Comparison of ENCODE assay signal across 1 cellular context in genomic region chr1:234603221-234604204, GRCh38.
A peak's percentile ranks its signal among the peaks of the same experiment; 100 is the strongest.
TF ChIP-seq lines count a peak whose summit lies in the region.

No MANE protein-coding gene starts in this region.

TF ChIP-seq in K562, 482 proteins besides CTCF, POLR2A, EP300 and RAD21 (continued from another document and continues in another):
- TF ChIP-seq AFF1 (IDR thresholded peaks at IDR 0.05; ENCODE audit: low read depth in 1 of 2, partially characterized antibody in 2 of 2): peak; percentile 82 to 87
- TF ChIP-seq MNT (conservative IDR thresholded peaks at IDR 0.05): 0 out of 4 replicates have a peak, but pooled peaks have one; percentile 9 to 24
- TF ChIP-seq HEY1 (CRISPR knock-in tag; IDR thresholded peaks at IDR 0.05; ENCODE audit: borderline replicate concordance): peak; percentile 7; the same call in 1 of the 2 replicates
- no peak for TF ChIP-seq ILK (tag; IDR thresholded peaks at IDR 0.05; ENCODE audit: borderline replicate concordance, low read depth)
- 0 out of 2 replicates have a peak, but pooled peaks have one; percentile 59 for TF ChIP-seq ZNF717 (CRISPR knock-in tag; IDR thresholded peaks at IDR 0.05)
- TF ChIP-seq CXXC5 (CRISPR knock-in tag; IDR thresholded peaks at IDR 0.05): peak; percentile 50; the same call in 1 of the 2 replicates
- 0 out of 2 replicates have a peak, but pooled peaks have one; percentile 28 for TF ChIP-seq ZFPM2 (CRISPR knock-in tag; IDR thresholded peaks at IDR 0.05)
- 0 out of 2 replicates have a peak, but pooled peaks have one; percentile 9 for TF ChIP-seq DDX20 (tag; IDR thresholded peaks at IDR 0.05; ENCODE audit: low read depth)
- TF ChIP-seq TRIM25 (IDR thresholded peaks at IDR 0.05; ENCODE audit: borderline replicate concordance): no peak
- no peak for TF ChIP-seq NUFIP1 (IDR thresholded peaks at IDR 0.05; ENCODE audit: partially characterized antibody)
- TF ChIP-seq POLR2H (tag; IDR thresholded peaks at IDR 0.05; ENCODE audit: low read depth): peak; percentile 45; the same call in 1 of the 2 replicates
- TF ChIP-seq ZNF780A (CRISPR knock-in tag; IDR thresholded peaks at IDR 0.05): 0 out of 2 replicates have a peak, but pooled peaks have one; percentile 22
- TF ChIP-seq SP1 (CRISPR knock-in tag; IDR thresholded peaks at IDR 0.05): no peak
- TF ChIP-seq ID3 (CRISPR knock-in tag; IDR thresholded peaks at IDR 0.05): no peak
- peak; percentile 34; the same call in 1 of the 2 replicates for TF ChIP-seq ID3 (tag; IDR thresholded peaks at IDR 0.05)
- peak in 1 of 2 experiments; percentile 55; a peak in 1 of 4 replicates for TF ChIP-seq HDAC1 (IDR thresholded peaks at IDR 0.05)
- TF ChIP-seq ELK3 (CRISPR knock-in tag; IDR thresholded peaks at IDR 0.05): 0 out of 2 replicates have a peak, but pooled peaks have one; percentile 7
- no peak for TF ChIP-seq HDAC6 (IDR thresholded peaks at IDR 0.05; ENCODE audit: low read depth, low read length)
- no peak for TF ChIP-seq ZKSCAN8 (CRISPR knock-in tag; IDR thresholded peaks at IDR 0.05)
- no peak for TF ChIP-seq KLF13 (tag; IDR thresholded peaks at IDR 0.05; ENCODE audit: borderline replicate concordance, low read depth)
- 0 out of 2 replicates have a peak, but pooled peaks have one; percentile 40 for TF ChIP-seq ZFP1 (CRISPR knock-in tag; IDR thresholded peaks at IDR 0.05)
- TF ChIP-seq BRD9 (IDR thresholded peaks at IDR 0.05; ENCODE audit: low read depth, partially characterized antibody): peak; percentile 48
- no peak for TF ChIP-seq MTF1 (CRISPR knock-in tag; IDR thresholded peaks at IDR 0.05; ENCODE audit: borderline replicate concordance)
- TF ChIP-seq CAMTA2 (CRISPR knock-in tag; conservative IDR thresholded peaks at IDR 0.05): 0 out of 2 replicates have a peak, but pooled peaks have one; percentile 45
- 0 out of 2 replicates have a peak, but pooled peaks have one; percentile 12 for TF ChIP-seq GABPA (tag; conservative IDR thresholded peaks at IDR 0.05; ENCODE audit: low read depth)
- peak; percentile 60 for TF ChIP-seq ARID1B (IDR thresholded peaks at IDR 0.05)
- TF ChIP-seq CEBPG (CRISPR knock-in tag; IDR thresholded peaks at IDR 0.05): no peak
- peak in 1 of 2 experiments; percentile 41; a peak in 1 of 4 replicates for TF ChIP-seq CEBPG (tag; conservative IDR thresholded peaks at IDR 0.05 in 1 of 2, IDR thresholded peaks at IDR 0.05 in 1 of 2)
- no peak for TF ChIP-seq FUS (optimal IDR thresholded peaks at IDR 0.05; ENCODE audit: low read depth, low read length)
- no peak for TF ChIP-seq FOXA1 (IDR thresholded peaks at IDR 0.05; ENCODE audit: borderline replicate concordance)
- TF ChIP-seq CHD1 (IDR thresholded peaks at IDR 0.05; ENCODE audit: low read length): peak; percentile 43
- peak; percentile 25; the same call in 1 of the 2 replicates for TF ChIP-seq CEBPB (tag; IDR thresholded peaks at IDR 0.05)
- TF ChIP-seq TCF3 (CRISPR knock-in tag; IDR thresholded peaks at IDR 0.05): peak; percentile 28; the same call in 1 of the 2 replicates
- TF ChIP-seq PBX2 (CRISPR knock-in tag; IDR thresholded peaks at IDR 0.05; ENCODE audit: low read depth): no peak
- TF ChIP-seq PBX2 (tag; conservative IDR thresholded peaks at IDR 0.05; ENCODE audit: low read depth): no peak
- TF ChIP-seq TAL1 (IDR thresholded peaks at IDR 0.05): peak; percentile 30; the same call in 1 of the 2 replicates
- 0 out of 2 replicates have a peak, but pooled peaks have one; percentile 9 for TF ChIP-seq EP400 (IDR thresholded peaks at IDR 0.05)
- TF ChIP-seq ZBTB2 (IDR thresholded peaks at IDR 0.05): peak; percentile 23; the same call in 1 of the 2 replicates
- no peak for TF ChIP-seq JUND (IDR thresholded peaks at IDR 0.05; ENCODE audit: borderline replicate concordance, low read depth, low read length)
- peak; percentile 57; the same call in 2 of the 3 replicates for TF ChIP-seq JUND (tag; IDR thresholded peaks at IDR 0.05; ENCODE audit: borderline replicate concordance, low read depth, low read length)
- no peak for TF ChIP-seq NCOA2 (IDR thresholded peaks at IDR 0.05; ENCODE audit: partially characterized antibody in 2 of 2)
- 0 out of 2 replicates have a peak, but pooled peaks have one; percentile 5 for TF ChIP-seq CHAMP1 (IDR thresholded peaks at IDR 0.05)
- TF ChIP-seq EHMT2 (IDR thresholded peaks at IDR 0.05): no peak
- TF ChIP-seq MTA3 (IDR thresholded peaks at IDR 0.05; ENCODE audit: borderline replicate concordance): peak; percentile 65; the same call in 1 of the 2 replicates
- 0 out of 4 replicates have a peak, but pooled peaks of 1 of the 2 experiments have one; percentile 8 for TF ChIP-seq FOXA3 (CRISPR knock-in tag; conservative IDR thresholded peaks at IDR 0.05 in 1 of 2, IDR thresholded peaks at IDR 0.05 in 1 of 2)
- TF ChIP-seq MEF2D (tag; conservative IDR thresholded peaks at IDR 0.05; ENCODE audit: low read depth): peak; percentile 1; the same call in 1 of the 2 replicates
- 0 out of 2 replicates have a peak, but pooled peaks have one; percentile 28 for TF ChIP-seq NCOR1 (IDR thresholded peaks at IDR 0.05)
- no peak for TF ChIP-seq HNRNPLL (IDR thresholded peaks at IDR 0.05; ENCODE audit: low read depth, low read length, poor library complexity, severe bottlenecking)
- 0 out of 2 replicates have a peak, but pooled peaks have one; percentile 16 for TF ChIP-seq NFRKB (IDR thresholded peaks at IDR 0.05; ENCODE audit: low read depth)
- TF ChIP-seq TCF15 (CRISPR knock-in tag; IDR thresholded peaks at IDR 0.05): no peak
- 0 out of 2 replicates have a peak, but pooled peaks have one; percentile 16 for TF ChIP-seq CREM (IDR thresholded peaks at IDR 0.05; ENCODE audit: low read depth)
- 0 out of 2 replicates have a peak, but pooled peaks have one; percentile 4 for TF ChIP-seq MAFG (tag; conservative IDR thresholded peaks at IDR 0.05)
